ENCODE assay signal across 1 cellular context in genomic region chr14:89576132-89576923, GRCh38.
TF ChIP-seq lines count a peak whose summit lies in the region.

No MANE protein-coding gene starts in this region.

TF ChIP-seq in HEK293, 187 proteins besides CTCF, POLR2A, EP300 and RAD21 (continued from another document and continues in another):
- TF ChIP-seq TSHZ1 (tag by site-specific recombination; IDR thresholded peaks at IDR 0.05; ENCODE audit: borderline replicate concordance) (no peak), BCL6B (tag by site-specific recombination; IDR thresholded peaks at IDR 0.05) (no peak), HOXC10 (CRISPR knock-in tag; IDR thresholded peaks at IDR 0.05) (no peak), ZBTB48 (tag by site-specific recombination; IDR thresholded peaks at IDR 0.05) (no peak), ZNF529 (tag by site-specific recombination; IDR thresholded peaks at IDR 0.05; ENCODE audit: insufficient replicate concordance) (no peak), ZSCAN18 (tag by site-specific recombination; IDR thresholded peaks at IDR 0.05) (no peak), ZNF138 (tag by site-specific recombination; IDR thresholded peaks at IDR 0.05; ENCODE audit: borderline replicate concordance) (no peak), PRDM10 (tag by site-specific recombination; IDR thresholded peaks at IDR 0.05) (no peak; the same call in 1 of the 2 replicates), ZNF747 (tag by site-specific recombination; IDR thresholded peaks at IDR 0.05) (no peak), IKZF3 (tag by site-specific recombination; IDR thresholded peaks at IDR 0.05) (peak; percentile 30; the same call in 1 of the 2 replicates), ZNF596 (tag by site-specific recombination; IDR thresholded peaks at IDR 0.05) (no peak), ZNF654 (tag by site-specific recombination; IDR thresholded peaks at IDR 0.05; ENCODE audit: low read depth) (no peak), RBAK (tag by site-specific recombination; IDR thresholded peaks at IDR 0.05) (no peak), HOXD13 (CRISPR knock-in tag; IDR thresholded peaks at IDR 0.05; ENCODE audit: borderline replicate concordance) (no peak), ZNF214 (tag by site-specific recombination; IDR thresholded peaks at IDR 0.05; ENCODE audit: borderline replicate concordance) (no peak), ZNF558 (tag by site-specific recombination; IDR thresholded peaks at IDR 0.05) (no peak), ZNF449 (tag by site-specific recombination; IDR thresholded peaks at IDR 0.05) (peak; percentile 42; the same call in 1 of the 2 replicates), ZSCAN5A (tag by site-specific recombination; IDR thresholded peaks at IDR 0.05) (no peak), ZSCAN30 (tag by site-specific recombination; IDR thresholded peaks at IDR 0.05) (no peak), ZNF530 (tag by site-specific recombination; IDR thresholded peaks at IDR 0.05; ENCODE audit: low read depth) (no peak), SCRT2 (tag by site-specific recombination; IDR thresholded peaks at IDR 0.05) (no peak), ZNF510 (tag by site-specific recombination; IDR thresholded peaks at IDR 0.05; ENCODE audit: insufficient replicate concordance) (no peak), ZNF677 (tag by site-specific recombination; IDR thresholded peaks at IDR 0.05) (no peak), PRDM2 (tag by site-specific recombination; IDR thresholded peaks at IDR 0.05; ENCODE audit: borderline replicate concordance) (no peak), ZNF544 (tag by site-specific recombination; IDR thresholded peaks at IDR 0.05) (no peak), ZNF660 (tag by site-specific recombination; IDR thresholded peaks at IDR 0.05) (no peak), ZNF76 (tag by site-specific recombination; IDR thresholded peaks at IDR 0.05; ENCODE audit: borderline replicate concordance, low read depth) (no peak), ZNF704 (tag by site-specific recombination; IDR thresholded peaks at IDR 0.05) (no peak), ZNF585B (tag by site-specific recombination; IDR thresholded peaks at IDR 0.05) (no peak), ZXDB (tag by site-specific recombination; IDR thresholded peaks at IDR 0.05) (0 out of 2 replicates have a peak, but pooled peaks have one; percentile 40), ZNF24 (tag by site-specific recombination; IDR thresholded peaks at IDR 0.05) (no peak), TRIM28 (IDR thresholded peaks at IDR 0.05; ENCODE audit: borderline replicate concordance, low read length) (no peak), ZNF184 (tag by site-specific recombination; IDR thresholded peaks at IDR 0.05) (no peak), ZNF398 (tag by site-specific recombination; IDR thresholded peaks at IDR 0.05) (peak; percentile 45), ZNF658 (tag by site-specific recombination; IDR thresholded peaks at IDR 0.05) (no peak), ZNF837 (tag by site-specific recombination; IDR thresholded peaks at IDR 0.05) (no peak)
